Comparison of ENCODE assay signal across 8 cellular contexts in the genomic region with DNA sequence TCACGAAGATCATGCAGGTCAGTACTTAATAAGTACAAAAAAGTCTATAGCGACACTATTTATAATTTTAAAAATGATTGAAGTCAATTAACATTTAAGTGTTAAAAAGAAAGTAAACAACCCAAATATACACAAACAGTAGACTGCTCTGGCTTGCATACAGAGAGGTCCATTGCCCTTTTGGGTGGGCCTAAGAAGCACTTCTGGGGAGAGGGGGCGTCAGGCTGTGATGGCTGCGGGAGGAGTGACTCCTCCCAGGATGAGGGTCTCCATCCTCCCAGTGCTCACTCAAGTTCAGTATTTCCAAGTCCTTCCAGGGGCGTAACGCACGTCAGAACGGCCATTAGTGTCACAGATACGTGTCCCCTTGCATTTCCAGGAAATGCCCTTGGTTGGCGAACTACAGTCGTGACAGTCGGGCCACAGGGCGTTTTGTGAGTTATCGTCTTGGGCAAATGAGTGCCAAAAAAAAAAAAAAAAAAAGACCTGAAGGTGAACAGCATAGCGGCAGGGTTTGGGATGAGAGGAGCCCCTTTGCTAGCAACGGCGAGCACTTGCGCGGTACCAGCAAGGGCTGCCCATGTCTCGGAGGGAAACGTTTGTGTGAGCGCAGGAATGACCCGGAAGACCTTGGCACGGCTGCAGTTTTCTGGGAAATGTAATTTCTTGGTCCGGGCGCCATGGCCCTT. TPM values are rescaled to one million over a fixed set of nuclear protein-coding genes. Genes with fewer than 3 reads are reported as not detected.
DNase-seq lines count a peak whose midpoint lies in the region; ATAC-seq and TF ChIP-seq lines count a peak whose summit lies in the region.

A gene with protein sequence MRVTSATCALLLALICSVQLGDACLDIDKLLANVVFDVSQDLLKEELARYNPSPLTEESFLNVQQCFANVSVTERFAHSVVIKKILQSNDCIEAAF (minus strand): TSS at position 463 of the 689 bp plus-strand sequence. CDS start 82,596 bp downstream, outside the sequence.

- H3K9me3 ChIP-seq in OCI-LY3 (ENCODE audit: insufficient read depth, low read length) (no peaks in the 10 kb centered on the region), right atrium auricular region (peaks cover 0 to 13% of the 10 kb centered on the region in 2 donors), prostate gland (no peaks in the 10 kb centered on the region)

- ATAC-seq in GM21619 (IDR thresholded peaks at IDR 0.05; ENCODE audit: unreplicated experiment), result peak; percentile 48

- H3K27ac ChIP-seq in OCI-LY3 (ENCODE audit: low read length) (peak within 1 kb of the TSS; percentile 52), right atrium auricular region (peak within 1 kb of the TSS; percentile 98 to 99), prostate gland (peak within 1 kb of the TSS; percentile 90 to 94)

- no peaks in the 10 kb centered on the region for H4K20me1 ChIP-seq in OCI-LY3 (ENCODE audit: insufficient read depth, low read length)

- DNase-seq in GF-D8 (lab: John Stamatoyannopoulos, UW) (peak; percentile 83), HuH-7 (ENCODE audit: low spot score) (peak; percentile 78), right atrium auricular region (ENCODE audit: low spot score) (peak; percentile 78), prostate gland (ENCODE audit: low spot score) (no peak), amniotic stem cell (lab: John Stamatoyannopoulos, UW) (no peak)
- DNase-seq in activated naive CD8-positive, alpha-beta T cell treated with anti-CD3 and anti-CD28 coated beads for 36 hours, result peak; percentile 63

- H3K36me3 Mint-ChIP-seq in activated naive CD8-positive, alpha-beta T cell treated with anti-CD3 and anti-CD28 coated beads for 36 hours, result peaks cover 57% of the 10 kb centered on the region

- peak within 1 kb of the TSS; percentile 78 for H3K4me3 ChIP-seq in OCI-LY3 (ENCODE audit: low read length)
- peak within 1 kb of the TSS; percentile 82 to 85 for H3K4me3 ChIP-seq in right atrium auricular region
- peak within 1 kb of the TSS; percentile 74 to 82 for H3K4me3 ChIP-seq in prostate gland

- H3K79me2 ChIP-seq in OCI-LY3 (ENCODE audit: low read length), result no peaks in the 10 kb centered on the region

- peaks cover 13% of the 10 kb centered on the region for H3K27me3 Mint-ChIP-seq in activated naive CD8-positive, alpha-beta T cell treated with anti-CD3 and anti-CD28 coated beads for 36 hours

- peak within 1 kb of the TSS; percentile 100 for H3K4me3 Mint-ChIP-seq in activated naive CD8-positive, alpha-beta T cell treated with anti-CD3 and anti-CD28 coated beads for 36 hours

- intact Hi-C loops in prostate gland (cut with DNase I), result loop anchor here (5.0 to 10.0 kb wide), 2 partner anchors 55 to 252 kb away; a partner anchor contains a TSS

- no peak for TF ChIP-seq POLR2A in prostate gland (IDR thresholded peaks at IDR 0.05)

- H3K4me1 ChIP-seq in OCI-LY3 (ENCODE audit: low read length), result peaks cover 5% of the 10 kb centered on the region; the same call in 1 of the 2 replicates
- H3K4me1 ChIP-seq in right atrium auricular region, result peaks cover 0 to 9% of the 10 kb centered on the region in 2 donors
- no peaks in the 10 kb centered on the region for H3K4me1 ChIP-seq in prostate gland (replicated peaks)

- peak within 1 kb of the TSS; percentile 99 for H3K27ac Mint-ChIP-seq in activated naive CD8-positive, alpha-beta T cell treated with anti-CD3 and anti-CD28 coated beads for 36 hours

- peak within 1 kb of the TSS; percentile 67 for H3K9ac ChIP-seq in OCI-LY3 (ENCODE audit: low read length)

- H3K4me1 Mint-ChIP-seq in activated naive CD8-positive, alpha-beta T cell treated with anti-CD3 and anti-CD28 coated beads for 36 hours, result peaks cover 22% of the 10 kb centered on the region

- peak within 1 kb of the TSS; percentile 67 for H2AFZ ChIP-seq in OCI-LY3 (ENCODE audit: low read depth, low read length)

- no peaks in the 10 kb centered on the region for H3K27me3 ChIP-seq in OCI-LY3 (ENCODE audit: low read depth, low read length)
- H3K27me3 ChIP-seq in right atrium auricular region, result no peaks in the 10 kb centered on the region
- no peaks in the 10 kb centered on the region for H3K27me3 ChIP-seq in prostate gland (replicated peaks; ENCODE audit: insufficient read depth)

- peak within 1 kb of the TSS; percentile 74 for H3K4me2 ChIP-seq in OCI-LY3 (ENCODE audit: low read length)

- no peak for TF ChIP-seq CTCF in OCI-LY3 (IDR thresholded peaks at IDR 0.05; ENCODE audit: low read depth, low read length)
- no peak for TF ChIP-seq CTCF in right atrium auricular region (IDR thresholded peaks at IDR 0.05)
- TF ChIP-seq CTCF in prostate gland (IDR thresholded peaks at IDR 0.05), result peak in 1 of 4 experiments; percentile 6

- WGBS in prostate gland, result 8% methylated on average over 26 of the region's 26 CpGs

- peaks cover 20% of the 10 kb centered on the region for H3K9me3 Mint-ChIP-seq in activated naive CD8-positive, alpha-beta T cell treated with anti-CD3 and anti-CD28 coated beads for 36 hours

- H3K36me3 ChIP-seq in OCI-LY3 (replicated peaks; ENCODE audit: low read depth, low read length) (no peaks in the 10 kb centered on the region), right atrium auricular region (peaks cover 28% of the 10 kb centered on the region), prostate gland (peaks cover 0 to 10% of the 10 kb centered on the region in 2 donors)

RNA-seq across cellular contexts. Expression of the gene that starts here (rescaled TPM):
- total RNA-seq in activated naive CD8-positive, alpha-beta T cell treated with anti-CD3 and anti-CD28 coated beads for 36 hours, result under 1 TPM; 0.27 to 0.40 TPM
- total RNA-seq in right atrium auricular region (under 1 TPM in 1 of 2 donors, not detected in 1; 0.37 TPM), prostate gland (1 to 10 TPM; 1.2 to 6.3 TPM)

Comparison
In these comparisons a context has a peak if more than half of its experiments do, and no peak if none do; other contexts are left out.
1. Peak in DNase-seq in activated naive CD8-positive, alpha-beta T cell treated with anti-CD3 and anti-CD28 coated beads for 36 hours; RNA of the gene not detected or under 1 TPM.
2. Peak in DNase-seq, H3K4me3 ChIP-seq and H3K27ac ChIP-seq in right atrium auricular region; RNA of the gene not detected or under 1 TPM.
3. DNase-seq: peak in GF-D8 (single experiment) and HuH-7 (single experiment); none in prostate gland (single experiment) and amniotic stem cell (single experiment).
4. Peak in every context shown above with its lines, with median percentiles within 50 percentile points of each other: H3K27ac ChIP-seq and H3K4me3 ChIP-seq.